In genomic region chr7:778968-779451, GRCh38 we compare ENCODE assay signal across 18 cellular contexts. TPM values are rescaled to one million over a fixed set of nuclear protein-coding genes. Genes with fewer than 3 reads are reported as not detected.
DNase-seq lines count a peak whose midpoint lies in the region; ATAC-seq and TF ChIP-seq lines count a peak whose summit lies in the region.
"Had no signal": no experiment of that assay in that cellular context is flagged by ENCODE, and none has a peak within 500 bp of the region (broad histone marks: within the 10 kb centered on the region; RNA-seq: fewer than 3 reads in every experiment).

No MANE protein-coding gene starts in this region.

- peaks cover 68% of the 10 kb centered on the region for H3K36me3 Mint-ChIP-seq in brain

- H3K27ac ChIP-seq in sigmoid colon = peak overlapping the region in 3 of 4 donors; percentile 17 to 47 (median 40)
- H3K27ac ChIP-seq: psoas muscle, suprapubic skin had no signal

- peaks cover 0 to 40% (median 29%) of the 10 kb centered on the region in 4 donors for H3K4me1 ChIP-seq in sigmoid colon
- H3K4me1 ChIP-seq: psoas muscle had no signal

- TF ChIP-seq POLR2A in sigmoid colon (IDR thresholded peaks at IDR 0.05) = no peak

- no peak for ATAC-seq in GM21529 (IDR thresholded peaks at IDR 0.05; ENCODE audit: unreplicated experiment)
- ATAC-seq: left colon, psoas muscle had no signal

- H3K27ac Mint-ChIP-seq in brain = peak overlapping the region in 3 of 5 experiments; percentile 76 to 85 (median 78)
- H3K27ac Mint-ChIP-seq: CD4-positive, alpha-beta memory T cell had no signal

- H3K27me3 ChIP-seq in sigmoid colon = no peaks in the 10 kb centered on the region
- H3K27me3 ChIP-seq: dorsolateral prefrontal cortex, suprapubic skin had no signal

- no peaks in the 10 kb centered on the region for H3K9me3 ChIP-seq in sigmoid colon
- H3K9me3 ChIP-seq: psoas muscle, suprapubic skin had no signal

- WGBS in sigmoid colon, 2 donors = 24 to 65% methylated on average over 15 of the region's 15 CpGs

- TF ChIP-seq CTCF in brain (conservative IDR thresholded peaks at IDR 0.05) (no peak), sigmoid colon (IDR thresholded peaks at IDR 0.05) (no peak)

- H3K27me3 Mint-ChIP-seq in brain = no peaks in the 10 kb centered on the region
- H3K27me3 Mint-ChIP-seq: CD4-positive, alpha-beta memory T cell had no signal

- peak overlapping the region in 2 of 5 experiments; percentile 62 to 67 for H3K4me3 Mint-ChIP-seq in brain
- H3K4me3 Mint-ChIP-seq: CD4-positive, alpha-beta memory T cell had no signal

- H3K36me3 ChIP-seq in sigmoid colon = peaks cover 0 to 52% (median 8%) of the 10 kb centered on the region in 4 donors

- H3K9me3 Mint-ChIP-seq in brain = no peaks in the 10 kb centered on the region

- no peak for TF ChIP-seq EP300 in sigmoid colon (IDR thresholded peaks at IDR 0.05)

- H3K4me1 Mint-ChIP-seq in brain = peaks cover 11% of the 10 kb centered on the region

- H3K4me3 ChIP-seq in sigmoid colon = no peak overlapping the region
- H3K4me3 ChIP-seq: psoas muscle, suprapubic skin had no signal

- peak; percentile 48 for DNase-seq in NCI-H2107 treated with DMSO at 0.1 percent for 48 hours (lab: John Stamatoyannopoulos, UW; ENCODE audit: unreplicated experiment)
- no peak for DNase-seq in NCI-H2107 (lab: John Stamatoyannopoulos, UW)
- DNase-seq in NCI-H2081 (lab: John Stamatoyannopoulos, UW) = peak; percentile 70 to 81
- no peak for DNase-seq in sigmoid colon
- DNase-seq in central memory CD4-positive, alpha-beta T cell = no peak
- DNase-seq in activated gamma-delta T cell (lab: John Stamatoyannopoulos, UW) = no peak
- DNase-seq: 8988T; activated effector memory CD4-positive, alpha-beta T cell treated with Interleukin-2 at 50 U/mL for 16 hours; CD4-positive, alpha-beta memory T cell; dorsolateral prefrontal cortex; GF-D8; left colon; NCI-H2227 treated with DMSO at 0.1 percent for 48 hours; OCI-M1 had no signal

- intact Hi-C loops in sigmoid colon (cut with DNase I) = no loop called here

RNA-seq across cellular contexts. Expression of gene PRKAR1B, which starts 51.9 kb away (rescaled TPM):
- polyA plus RNA-seq in brain (ENCODE audit: insufficient read depth, low read depth, low replicate concordance) (174 TPM), sigmoid colon (10 to 100 TPM in 2 of 3 donors, 1 to 10 TPM in 1; 9.5 to 20.4 (median 12.6) TPM)
- total RNA-seq in sigmoid colon = 10 to 100 TPM in 3 of 4 donors, 1 to 10 TPM in 1; 9.7 to 26.6 (median 10.9) TPM

RNA-seq across cellular contexts. Expression of gene DNAAF5, which starts 52.5 kb away (rescaled TPM):
- polyA plus RNA-seq in brain (ENCODE audit: insufficient read depth, low read depth, low replicate concordance) = 17.7 TPM
- total RNA-seq in sigmoid colon = 10 to 100 TPM; 13.2 to 25.4 (median 16.0) TPM
- polyA plus RNA-seq in sigmoid colon = 10 to 100 TPM in 1 of 3 donors, 1 to 10 TPM in 2; 7.8 to 23.4 (median 9.7) TPM

RNA-seq across cellular contexts. Expression of gene SUN1, which starts 53.3 kb away (rescaled TPM):
- polyA plus RNA-seq in brain (ENCODE audit: insufficient read depth, low read depth, low replicate concordance) (128 TPM), sigmoid colon (10 to 100 TPM; 23.4 to 71.0 (median 30.1) TPM)
- 100 to 1,000 TPM; 108 to 130 (median 119) TPM for total RNA-seq in sigmoid colon

Comparison
In these comparisons a context has a peak if more than half of its experiments do, and no peak if none do; other contexts are left out.
1. DNase-seq: peak in NCI-H2107 treated with DMSO at 0.1 percent for 48 hours (single experiment) and NCI-H2081 (2 of 2); none in NCI-H2107 (single experiment), sigmoid colon (single experiment), central memory CD4-positive, alpha-beta T cell (single experiment) and activated gamma-delta T cell (single experiment).